In genomic region chr5:33401482-33402390, GRCh38 we compare ENCODE assay signal across 1 cellular context.
TF ChIP-seq lines count a peak whose summit lies in the region.

No MANE protein-coding gene starts in this region.

TF ChIP-seq in GM23338, 12 proteins besides CTCF, POLR2A, EP300 and RAD21 (continued from another document):
- TF ChIP-seq ZNF462 (CRISPR knock-in tag; IDR thresholded peaks at IDR 0.05) (no peak), EZH2 (IDR thresholded peaks at IDR 0.05; ENCODE audit: low read depth, unreplicated experiment) (no peak)
